ENCODE assay signal across 13 cellular contexts in genomic region chr1:227942021-227942715, GRCh38. TPM values are rescaled to one million over a fixed set of nuclear protein-coding genes. Genes with fewer than 3 reads are reported as not detected.
DNase-seq lines count a peak whose midpoint lies in the region; ATAC-seq and TF ChIP-seq lines count a peak whose summit lies in the region.
"Had no signal": no experiment of that assay in that cellular context is flagged by ENCODE, and none has a peak within 500 bp of the region (broad histone marks: within the 10 kb centered on the region; RNA-seq: fewer than 3 reads in every experiment).

No MANE protein-coding gene starts in this region.

- H3K4me1 ChIP-seq in left ventricle myocardium inferior (peaks cover 54% of the 10 kb centered on the region), upper lobe of right lung (peaks cover 15% of the 10 kb centered on the region)

- TF ChIP-seq CTCF in left ventricle myocardium inferior (IDR thresholded peaks at IDR 0.05; ENCODE audit: borderline replicate concordance) = no peak
- peak; percentile 19 for TF ChIP-seq CTCF in choroid plexus epithelial cell (conservative IDR thresholded peaks at IDR 0.05; ENCODE audit: low read depth, low read length)
- TF ChIP-seq CTCF in nephron (IDR thresholded peaks at IDR 0.05; ENCODE audit: unreplicated experiment in 3 of 3) = peak in 2 of 3 experiments; percentile 27
- TF ChIP-seq CTCF in upper lobe of right lung (IDR thresholded peaks at IDR 0.05) = no peak

- intact Hi-C loops in Right ventricle myocardium superior (cut with DNase I) (no loop called here), left ventricle myocardium inferior (cut with micrococcal nuclease) (no loop called here), upper lobe of right lung (cut with DNase I) (loop anchor here (10.0 kb wide), 1 partner anchor 457 kb away; no protein-coding TSS in a partner anchor)

- no peaks in the 10 kb centered on the region for H3K9me3 Mint-ChIP-seq in nephron
- H3K9me3 Mint-ChIP-seq: stimulated activated naive CD8-positive, alpha-beta T cell treated with anti-CD3 and anti-CD28 coated beads, Interleukin-15, Interleukin-2, amounts not matched to agents 100 ng/mL and 50 ng/mL, for 24 hours had no signal

- DNase-seq in Right ventricle myocardium superior (peak; percentile 36), left ventricle myocardium inferior (no peak), choroid plexus epithelial cell (ENCODE audit: low read depth) (no peak), upper lobe of right lung (peak; percentile 48), erythroblast (lab: John Stamatoyannopoulos, UW) (no peak)
- DNase-seq: GF-D8, IMR-90, NCI-H2029 treated with DMSO at 0.1 percent for 48 hours had no signal

- peaks cover under 1% of the 10 kb centered on the region for H3K36me3 Mint-ChIP-seq in nephron (ENCODE audit: low read depth)

- H3K9me3 ChIP-seq in left ventricle myocardium inferior (replicated peaks) = no peaks in the 10 kb centered on the region
- no peaks in the 10 kb centered on the region for H3K9me3 ChIP-seq in upper lobe of right lung

- H3K27me3 ChIP-seq in left ventricle myocardium inferior (ENCODE audit: low read depth) = peaks cover 5% of the 10 kb centered on the region
- H3K27me3 ChIP-seq in upper lobe of right lung = no peaks in the 10 kb centered on the region

- H3K36me3 ChIP-seq in left ventricle myocardium inferior (no peaks in the 10 kb centered on the region), upper lobe of right lung (no peaks in the 10 kb centered on the region)

- H3K4me3 ChIP-seq in left ventricle myocardium inferior (no peak overlapping the region), choroid plexus epithelial cell (ENCODE audit: low read depth, low read length) (no peak overlapping the region), upper lobe of right lung (no peak overlapping the region)

- H3K27ac ChIP-seq in left ventricle myocardium inferior (replicated peaks) = no peak overlapping the region
- H3K27ac ChIP-seq in upper lobe of right lung = no peak overlapping the region

- peak overlapping the region in 1 of 3 experiments; percentile 75 for H3K4me3 Mint-ChIP-seq in nephron
- H3K4me3 Mint-ChIP-seq: B cell; stimulated activated naive CD8-positive, alpha-beta T cell treated with anti-CD3 and anti-CD28 coated beads, Interleukin-15, Interleukin-2, amounts not matched to agents 100 ng/mL and 50 ng/mL, for 24 hours had no signal

- no peak for TF ChIP-seq POLR2A in erythroblast (IDR thresholded peaks at IDR 0.05; ENCODE audit: low read length)

- peaks cover 46% of the 10 kb centered on the region for H3K4me1 Mint-ChIP-seq in nephron

- H3K27me3 Mint-ChIP-seq in nephron (ENCODE audit: low read depth) = peaks cover 6% of the 10 kb centered on the region

- no peak for ATAC-seq in Right ventricle myocardium superior (ENCODE audit: poor library complexity)
- ATAC-seq in upper lobe of right lung = no peak
- ATAC-seq in HG02610 (IDR thresholded peaks at IDR 0.05; ENCODE audit: unreplicated experiment) = no peak
- no peak for ATAC-seq in GM21786 (IDR thresholded peaks at IDR 0.05; ENCODE audit: unreplicated experiment)

- H3K27ac Mint-ChIP-seq in nephron = peak overlapping the region in 1 of 3 experiments; percentile 66
- H3K27ac Mint-ChIP-seq: B cell; stimulated activated naive CD8-positive, alpha-beta T cell treated with anti-CD3 and anti-CD28 coated beads, Interleukin-15, Interleukin-2, amounts not matched to agents 100 ng/mL and 50 ng/mL, for 24 hours had no signal

RNA-seq across cellular contexts. Expression of gene WNT9A, which starts 5.6 kb away (rescaled TPM):
- total RNA-seq in Right ventricle myocardium superior = 0.59 TPM
- total RNA-seq in left ventricle myocardium inferior = 4.8 TPM
- 10.2 TPM for total RNA-seq in upper lobe of right lung
- total RNA-seq: B cell had no signal

Comparison
In these comparisons a context has a peak if more than half of its experiments do, and no peak if none do; other contexts are left out.
1. DNase-seq: peak in Right ventricle myocardium superior (single experiment) and upper lobe of right lung (single experiment); none in left ventricle myocardium inferior (single experiment), choroid plexus epithelial cell (single experiment) and erythroblast (0 of 2).
2. CTCF ChIP-seq: peak in choroid plexus epithelial cell (single experiment) and nephron (2 of 3); none in left ventricle myocardium inferior (single experiment) and upper lobe of right lung (single experiment).